In genomic region chr3:128133273-128133883, GRCh38 we compare ENCODE assay signal across 8 cellular contexts. TPM values are rescaled to one million over a fixed set of nuclear protein-coding genes. Genes with fewer than 3 reads are reported as not detected.
DNase-seq lines count a peak whose midpoint lies in the region; ATAC-seq, FAIRE-seq and TF ChIP-seq lines count a peak whose summit lies in the region.

No MANE protein-coding gene starts in this region.

- H3K9me3 Mint-ChIP-seq in stimulated activated memory B cell treated with anti-CD40 and anti-IgM and Interleukin-4, amounts not matched to agents 10 μg/mL and 1 μg/mL and 100 μg/mL, for 72 hours: no peaks in the 10 kb centered on the region

- TF ChIP-seq RAD21 in Ishikawa (IDR thresholded peaks at IDR 0.05; ENCODE audit: low read depth): peak; percentile 83

- H3K36me3 Mint-ChIP-seq in stimulated activated memory B cell treated with anti-CD40 and anti-IgM and Interleukin-4, amounts not matched to agents 10 μg/mL and 1 μg/mL and 100 μg/mL, for 72 hours: peaks cover 5% of the 10 kb centered on the region

- peaks cover 7% of the 10 kb centered on the region for H3K4me1 ChIP-seq in SJSA1 (replicated peaks)

- H3K9me3 ChIP-seq in SJSA1 (replicated peaks): no peaks in the 10 kb centered on the region

- DNase-seq in D721Med (ENCODE audit: insufficient read length, low spot score) (no peak), SJSA1 (ENCODE audit: low read depth in 1 of 2, low spot score in 2 of 2) (peak; percentile 60 to 72), brain microvascular endothelial cell (peak; percentile 55), left lobe of liver (ENCODE audit: low spot score) (peak; percentile 55)

- H3K27ac ChIP-seq in SJSA1 (peak overlapping the region; percentile 27; the same call in 1 of the 2 replicates), brain microvascular endothelial cell (no peak overlapping the region)

- no peaks in the 10 kb centered on the region for H3K4me1 Mint-ChIP-seq in stimulated activated memory B cell treated with anti-CD40 and anti-IgM and Interleukin-4, amounts not matched to agents 10 μg/mL and 1 μg/mL and 100 μg/mL, for 72 hours

- in situ Hi-C loops in brain microvascular endothelial cell (cut with HindIII; ENCODE audit: low pct_ligation_motif_present, low sequenced_read_pairs): no loop called here

- peaks cover 9% of the 10 kb centered on the region for H3K27me3 Mint-ChIP-seq in stimulated activated memory B cell treated with anti-CD40 and anti-IgM and Interleukin-4, amounts not matched to agents 10 μg/mL and 1 μg/mL and 100 μg/mL, for 72 hours

- H3K4me3 ChIP-seq in SJSA1 (no peak overlapping the region), brain microvascular endothelial cell (ENCODE audit: low read depth, low read length) (no peak overlapping the region)

- H3K36me3 ChIP-seq in SJSA1 (no peaks in the 10 kb centered on the region), brain microvascular endothelial cell (replicated peaks) (no peaks in the 10 kb centered on the region)

- no peak overlapping the region for H3K4me3 Mint-ChIP-seq in stimulated activated memory B cell treated with anti-CD40 and anti-IgM and Interleukin-4, amounts not matched to agents 10 μg/mL and 1 μg/mL and 100 μg/mL, for 72 hours

- ATAC-seq in left lobe of liver (peak; percentile 80), HG03139 (IDR thresholded peaks at IDR 0.05; ENCODE audit: unreplicated experiment) (no peak), GM18870 (IDR thresholded peaks at IDR 0.05; ENCODE audit: unreplicated experiment) (no peak)
- no peak for ATAC-seq in stimulated activated memory B cell treated with anti-CD40 and anti-IgM and Interleukin-4, amounts not matched to agents 10 μg/mL and 1 μg/mL and 100 μg/mL, for 72 hours

- H3K27me3 ChIP-seq in SJSA1 (replicated peaks) (peaks cover 3% of the 10 kb centered on the region), brain microvascular endothelial cell (replicated peaks) (peaks cover 3% of the 10 kb centered on the region)

- no peak for FAIRE-seq in D721Med (lab: Jason Lieb, UNC)

- peak; percentile 56 for TF ChIP-seq CTCF in D721Med (IDR thresholded peaks at IDR 0.05; ENCODE audit: insufficient read depth, missing control alignments)
- peak; percentile 87 for TF ChIP-seq CTCF in brain microvascular endothelial cell (IDR thresholded peaks at IDR 0.05; ENCODE audit: low read depth, low read length, missing control alignments)

- H3K27ac Mint-ChIP-seq in stimulated activated memory B cell treated with anti-CD40 and anti-IgM and Interleukin-4, amounts not matched to agents 10 μg/mL and 1 μg/mL and 100 μg/mL, for 72 hours: no peak overlapping the region

- TF ChIP-seq EP300 in Ishikawa (IDR thresholded peaks at IDR 0.05; ENCODE audit: borderline replicate concordance): no peak

TF ChIP-seq in Ishikawa, 13 proteins besides CTCF, POLR2A, EP300 and RAD21:
- TF ChIP-seq TAF1 (IDR thresholded peaks at IDR 0.05; ENCODE audit: low read depth) (no peak), CEBPB (IDR thresholded peaks at IDR 0.05) (0 out of 2 replicates have a peak, but pooled peaks have one; percentile 29), NFIC (IDR thresholded peaks at IDR 0.05) (no peak)
TF ChIP-seq in Ishikawa: peak in this region for 1.

RNA-seq across cellular contexts. Expression of gene RUVBL1, which starts 9.8 kb away (rescaled TPM):
- 83.8 and 101 TPM in 2 replicates for total RNA-seq in SJSA1 (2014; rRNA removed; shearing (Covaris generic))
- 11.3 TPM for total RNA-seq in left lobe of liver

RNA-seq across cellular contexts. Expression of gene EEFSEC, which starts 19.9 kb away (rescaled TPM):
- total RNA-seq in SJSA1 (2014; rRNA removed; shearing (Covaris generic)): 2.5 and 5.5 TPM in 2 replicates
- total RNA-seq in left lobe of liver: 12.8 TPM
